8 cellular contexts compared by ENCODE assay signal in the genomic region with DNA sequence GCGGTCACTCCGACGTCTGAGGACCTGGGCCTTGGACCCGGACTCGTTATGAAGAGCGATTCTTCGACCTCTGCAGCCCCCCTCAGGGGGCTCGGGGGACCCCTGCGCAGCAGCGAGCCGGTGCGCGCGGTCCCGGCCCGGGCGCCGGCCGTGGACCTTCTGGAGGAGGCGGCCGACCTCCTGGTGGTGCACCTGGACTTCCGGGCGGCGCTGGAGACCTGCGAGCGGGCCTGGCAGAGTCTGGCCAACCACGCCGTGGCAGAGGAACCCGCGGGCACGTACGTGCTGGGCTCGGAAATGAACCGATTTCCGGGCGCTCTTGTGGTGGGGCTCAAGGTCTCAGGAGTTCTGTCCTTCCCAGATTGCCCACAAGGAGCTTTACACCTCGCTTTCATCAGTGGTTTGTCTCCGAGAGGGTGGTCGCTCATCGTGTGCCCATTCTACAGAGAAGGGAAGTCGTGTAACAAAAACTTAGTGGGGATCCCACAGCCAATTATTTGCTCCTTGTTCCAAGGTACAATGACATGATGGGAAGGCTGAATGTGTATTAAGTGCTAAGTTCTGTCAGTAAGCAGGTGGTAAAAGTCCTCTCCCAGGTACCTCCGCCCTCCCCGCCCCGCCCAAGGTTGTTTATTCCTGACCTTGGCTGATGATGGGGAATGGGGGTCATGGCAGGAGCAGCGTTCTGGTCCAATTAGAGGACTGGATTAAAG.
DNase-seq lines count a peak whose midpoint lies in the region; ATAC-seq and TF ChIP-seq lines count a peak whose summit lies in the region.

No MANE protein-coding gene starts in this region.

- no peaks in the 10 kb centered on the region for H3K4me1 ChIP-seq in iPS-15b (ENCODE audit: control insufficient read depth, insufficient read depth, low read length)

- peak overlapping the region; percentile 99 for H3K4me3 ChIP-seq in iPS-15b (ENCODE audit: low read depth, low read length)

- DNase-seq in RPMI8226 (peak; percentile 45), amniotic epithelial cell (ENCODE audit: low read depth) (peak; percentile 36), DMS153 treated with DMSO at 0.1 percent for 48 hours (lab: John Stamatoyannopoulos, UW; ENCODE audit: unreplicated experiment) (no peak), midbrain (lab: John Stamatoyannopoulos, UW) (no peak)
- DNase-seq in stimulated activated CD4-positive, alpha-beta T cell treated with anti-CD3 and anti-CD28 coated beads, Interleukin-12 subunit alpha, Interleukin-12 subunit beta, amount 100 ng/mL, for 4 hours = peak; percentile 36

- 0 out of 3 replicates have a peak, but pooled peaks have one; percentile 11 for TF ChIP-seq CTCF in GM12872 (IDR thresholded peaks at IDR 0.05; ENCODE audit: insufficient read depth, low read depth, low read length)

- H3K9me3 ChIP-seq in iPS-15b (ENCODE audit: control insufficient read depth, insufficient read depth, low read length) = no peaks in the 10 kb centered on the region

- peaks cover 13% of the 10 kb centered on the region for H3K36me3 ChIP-seq in iPS-15b (ENCODE audit: control insufficient read depth, insufficient read depth, low read length)

- ATAC-seq in HG02885 (IDR thresholded peaks at IDR 0.05; ENCODE audit: poor library complexity, unreplicated experiment) = peak; percentile 15

- no peaks in the 10 kb centered on the region for H3K27me3 ChIP-seq in iPS-15b (ENCODE audit: control insufficient read depth, insufficient read depth, low read length)

- H3K9ac ChIP-seq in iPS-15b (ENCODE audit: low read depth, low read length) = peak overlapping the region; percentile 94

Comparison
In these comparisons a context has a peak if more than half of its experiments do, and no peak if none do; other contexts are left out.
1. DNase-seq: peak in RPMI8226 (single experiment), amniotic epithelial cell (single experiment) and stimulated activated CD4-positive, alpha-beta T cell treated with anti-CD3 and anti-CD28 coated beads, Interleukin-12 subunit alpha, Interleukin-12 subunit beta, amount 100 ng/mL, for 4 hours (single experiment); none in DMS153 treated with DMSO at 0.1 percent for 48 hours (single experiment) and midbrain (single experiment).